1 cellular context compared by ENCODE assay signal in genomic region chr20:18805881-18806280, GRCh38.
TF ChIP-seq lines count a peak whose summit lies in the region.

No MANE protein-coding gene starts in this region.

TF ChIP-seq in HepG2, 621 proteins besides CTCF, POLR2A, EP300 and RAD21:
- TF ChIP-seq PCBP1 (IDR thresholded peaks at IDR 0.05; ENCODE audit: borderline replicate concordance, low read depth, low read length) (no peak), RBAK (CRISPR knock-in tag; IDR thresholded peaks at IDR 0.05) (no peak), CSRNP1 (CRISPR knock-in tag; IDR thresholded peaks at IDR 0.05) (no peak), CCDC6 (CRISPR knock-in tag; IDR thresholded peaks at IDR 0.05) (no peak), PAF1 (CRISPR knock-in tag; IDR thresholded peaks at IDR 0.05) (no peak)
